In the genomic region with DNA sequence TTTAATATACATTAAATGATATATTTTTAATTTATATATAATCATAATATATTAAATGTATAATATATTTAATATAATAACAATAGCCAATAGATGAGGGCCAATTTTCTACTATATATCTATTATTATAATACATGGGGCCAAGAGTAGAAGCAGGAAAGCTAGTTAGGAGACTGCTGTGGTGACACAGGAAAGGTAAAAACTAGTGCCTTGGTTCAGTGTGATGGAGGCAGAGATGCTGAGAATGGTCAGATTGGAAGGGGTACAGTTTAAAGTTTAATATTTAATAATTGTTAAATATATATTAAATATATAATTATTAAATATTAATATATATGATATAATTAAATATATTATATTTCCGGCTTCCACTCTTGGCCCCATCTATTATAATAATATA, we compare ENCODE assay signal across 9 cellular contexts.
"Had no signal": no experiment of that assay in that cellular context is flagged by ENCODE, and none has a peak within 500 bp of the region (broad histone marks: within the 10 kb centered on the region; RNA-seq: fewer than 3 reads in every experiment).

No MANE protein-coding gene starts in this region.

- H3K9me3 Mint-ChIP-seq: IgD-negative memory B cell had no signal

- ATAC-seq: HepG2, K562 had no signal

- H3K4me2 ChIP-seq: KMS-11 had no signal

- DNase-seq: IMR-90, KBM-7, KG1 had no signal

- H3K27me3 Mint-ChIP-seq: IgD-negative memory B cell had no signal

- H3K4me3 ChIP-seq: K562 had no signal

- H3K27ac Mint-ChIP-seq: IgD-negative memory B cell had no signal

- FAIRE-seq: HepG2, HTR-8/SVneo, K562 had no signal

- H3K27ac ChIP-seq: HL-60, KMS-11 had no signal

- H3K36me3 Mint-ChIP-seq: IgD-negative memory B cell had no signal

- H3K4me1 Mint-ChIP-seq: IgD-negative memory B cell had no signal
